25 cellular contexts compared by ENCODE assay signal in the genomic region with DNA sequence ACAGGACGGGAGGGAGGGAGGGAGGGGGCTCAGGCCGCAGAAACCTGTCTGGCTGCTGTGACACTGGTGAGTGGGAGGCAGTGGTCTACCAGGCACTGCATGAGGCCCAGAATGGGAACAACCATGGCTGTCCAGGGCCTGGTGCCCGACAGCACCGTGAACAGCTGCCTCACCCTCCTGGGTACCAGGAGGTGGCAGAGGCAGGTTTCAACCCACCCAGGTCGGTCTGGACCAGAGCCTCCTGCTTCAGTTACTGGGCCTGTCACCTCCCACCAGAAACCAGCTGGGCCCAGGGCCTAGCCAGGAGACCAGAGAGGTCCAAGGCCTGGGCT.
DNase-seq lines count a peak whose midpoint lies in the region; ATAC-seq, FAIRE-seq and TF ChIP-seq lines count a peak whose summit lies in the region.
"Had no signal": no experiment of that assay in that cellular context is flagged by ENCODE, and none has a peak within 500 bp of the region (broad histone marks: within the 10 kb centered on the region; RNA-seq: fewer than 3 reads in every experiment).

No MANE protein-coding gene starts in this region.

- peak overlapping the region; percentile 83 for H3K27ac ChIP-seq in cardiac muscle cell
- peak overlapping the region in 3 of 4 donors; percentile 29 to 61 (median 57) for H3K27ac ChIP-seq in body of pancreas
- H3K27ac ChIP-seq in kidney (ENCODE audit: low read depth in 2 of 2, low read length in 2 of 2) = peak overlapping the region; percentile 28 to 32
- peak overlapping the region; percentile 99 for H3K27ac ChIP-seq in temporal lobe (ENCODE audit: low read depth, low read length)
- no peak overlapping the region; a peak in 1 of 4 replicates for H3K27ac ChIP-seq in SK-N-SH (ENCODE audit: low read depth in 2 of 2, low read length in 1 of 2)
- H3K27ac ChIP-seq: foreskin keratinocyte, upper lobe of right lung had no signal

- no peaks in the 10 kb centered on the region for H3K36me3 ChIP-seq in cardiac muscle cell
- H3K36me3 ChIP-seq in body of pancreas (replicated peaks in 1 of 2; ENCODE audit: insufficient read depth in 1 of 2, low read depth in 2 of 2) = no peaks in the 10 kb centered on the region
- no peaks in the 10 kb centered on the region for H3K36me3 ChIP-seq in kidney (ENCODE audit: control insufficient read depth in 1 of 2, insufficient read depth in 2 of 2, low read length in 2 of 2)
- H3K36me3 ChIP-seq in SK-N-SH (replicated peaks in 1 of 2; ENCODE audit: control insufficient read depth in 1 of 2, insufficient read depth in 2 of 2, low read length in 1 of 2) = no peaks in the 10 kb centered on the region
- H3K36me3 ChIP-seq: upper lobe of right lung had no signal

- DNase-seq in cardiac muscle cell (ENCODE audit: low read depth in 1 of 2, low spot score in 1 of 2) (no peak), Right ventricle myocardium inferior (ENCODE audit: missing footprints) (no peak), body of pancreas (no peak), kidney (no peak), SK-N-SH (no peak)
- DNase-seq: activated CD8-positive, alpha-beta T cell treated with anti-CD3 and anti-CD28 coated beads for 36 hours; activated naive CD4-positive, alpha-beta T cell treated with anti-CD3 and anti-CD28 coated beads for 36 hours; activated T-cell treated with anti-CD3 and anti-CD28 coated beads, Interleukin-2, amount 50 U/mL, for 1 hour; aorta; cortex of kidney; foreskin keratinocyte; GOT3; Kasumi-1; left colon; NCI-H1092; NCI-H2081 treated with DMSO at 0.1 percent for 48 hours; NCI-H510A; SHP77 treated with DMSO at 0.1 percent for 48 hours; stimulated activated naive CD4-positive, alpha-beta T cell treated with Interleukin-2 at 50 U/mL for 16 hours; T-helper 17 cell; upper lobe of right lung had no signal

- H3K4me2 ChIP-seq in SK-N-SH = no peak overlapping the region

- TF ChIP-seq POLR2A in body of pancreas (IDR thresholded peaks at IDR 0.05) = no peak

- H3K4me1 ChIP-seq in cardiac muscle cell (ENCODE audit: low read depth) (peaks cover 56% of the 10 kb centered on the region), body of pancreas (peaks cover 46% of the 10 kb centered on the region), kidney (ENCODE audit: control insufficient read depth in 1 of 2, insufficient read depth in 1 of 2, low read depth in 1 of 2, low read length in 2 of 2) (peaks cover 11 to 47% of the 10 kb centered on the region in 2 donors), SK-N-SH (ENCODE audit: control insufficient read depth in 1 of 2, insufficient read depth in 2 of 2, low read depth in 1 of 2, low read length in 1 of 2) (peaks cover 8 to 63% of the 10 kb centered on the region in 2 experiments; a peak in 3 of 4 replicates)

- no peaks in the 10 kb centered on the region for H3K9me2 ChIP-seq in SK-N-SH

- 86 to 89% methylated on average over 2 to 5 of the region's 5 CpGs for WGBS in body of pancreas, 2 donors
- WGBS in SK-N-SH (ENCODE audit: low lambda C conversion rate) = 100% methylated on average over 2 of the region's 5 CpGs

- CTCF ChIA-PET in SK-N-SH (lab: Yijun Ruan, JAX) = interaction anchor here (1.1 to 2.8 kb wide), 9 partner anchors 8 to 89 kb away, joined by 3 to 10 read pairs (median 7); no protein-coding TSS in a partner anchor

- H2AFZ ChIP-seq in SK-N-SH (ENCODE audit: low read depth) = no peak overlapping the region

- no peak for ATAC-seq in Right ventricle myocardium inferior
- ATAC-seq in body of pancreas = no peak
- no peak for ATAC-seq in HG02588 (IDR thresholded peaks at IDR 0.05; ENCODE audit: unreplicated experiment)
- no peak for ATAC-seq in GM21619 (IDR thresholded peaks at IDR 0.05; ENCODE audit: unreplicated experiment)
- ATAC-seq: activated CD8-positive, alpha-beta T cell treated with anti-CD3 and anti-CD28 coated beads for 36 hours; left colon; T-helper 17 cell; upper lobe of right lung; WTC11 had no signal

- H3K9ac ChIP-seq in kidney (ENCODE audit: low read length in 2 of 2) = no peak overlapping the region
- no peak overlapping the region for H3K9ac ChIP-seq in SK-N-SH

- TF ChIP-seq CTCF in cardiac muscle cell (IDR thresholded peaks at IDR 0.05; ENCODE audit: low read depth, low read length) = no peak
- TF ChIP-seq CTCF in body of pancreas (IDR thresholded peaks at IDR 0.05) = no peak
- TF ChIP-seq CTCF in kidney (IDR thresholded peaks at IDR 0.05; ENCODE audit: borderline replicate concordance, extremely low read depth, insufficient read depth) = no peak
- no peak for TF ChIP-seq CTCF in SK-N-SH (IDR thresholded peaks at IDR 0.05)

- no peaks in the 10 kb centered on the region for H3K27me3 ChIP-seq in cardiac muscle cell
- H3K27me3 ChIP-seq in body of pancreas = no peaks in the 10 kb centered on the region
- no peaks in the 10 kb centered on the region for H3K27me3 ChIP-seq in SK-N-SH (ENCODE audit: insufficient read depth)
- H3K27me3 ChIP-seq: foreskin keratinocyte, upper lobe of right lung had no signal

- FAIRE-seq in kidney (lab: Jason Lieb, UNC) = no peak

- H3K79me2 ChIP-seq in SK-N-SH (ENCODE audit: insufficient read depth) = no peaks in the 10 kb centered on the region

- intact Hi-C loops in Right ventricle myocardium inferior (cut with DNase I) = loop anchor here (5.0 kb wide), 1 partner anchor 63 kb away; no protein-coding TSS in a partner anchor
- intact Hi-C loops in body of pancreas (cut with DNase I) = no loop called here
- intact Hi-C loops in kidney (cut with DNase I) = no loop called here

- TF ChIP-seq RAD21 in SK-N-SH (IDR thresholded peaks at IDR 0.05; ENCODE audit: low read length) = no peak

- no peaks in the 10 kb centered on the region for H3F3A ChIP-seq in SK-N-SH (replicated peaks; ENCODE audit: insufficient read depth)

- H3K9me3 ChIP-seq in cardiac muscle cell (ENCODE audit: low read depth) (no peaks in the 10 kb centered on the region), body of pancreas (no peaks in the 10 kb centered on the region), kidney (ENCODE audit: control insufficient read depth in 1 of 2, low read length in 2 of 2) (no peaks in the 10 kb centered on the region), SK-N-SH (no peaks in the 10 kb centered on the region)
- H3K9me3 ChIP-seq: upper lobe of right lung had no signal

- POLR2A ChIA-PET in SK-N-SH (lab: Yijun Ruan, JAX) = no interaction called here

- H3K4me3 ChIP-seq in cardiac muscle cell = no peak overlapping the region
- H3K4me3 ChIP-seq in body of pancreas = no peak overlapping the region
- H3K4me3 ChIP-seq in kidney (ENCODE audit: low read length in 2 of 2) = no peak overlapping the region
- no peak overlapping the region for H3K4me3 ChIP-seq in SK-N-SH (ENCODE audit: low read depth in 2 of 2, low read length in 1 of 2)
- H3K4me3 ChIP-seq: upper lobe of right lung had no signal

- TF ChIP-seq EP300 in SK-N-SH (IDR thresholded peaks at IDR 0.05; ENCODE audit: borderline replicate concordance in 1 of 2, low read depth in 1 of 2, low read length in 1 of 2) = no peak

- H4K20me1 ChIP-seq in SK-N-SH (ENCODE audit: insufficient read depth) = 0 out of 2 replicates have a peak, but pooled peaks cover 5% of the 10 kb centered on the region

TF ChIP-seq in SK-N-SH, 30 proteins besides CTCF, POLR2A, EP300 and RAD21:
- TF ChIP-seq EZH2phosphoT487 (IDR thresholded peaks at IDR 0.05; ENCODE audit: borderline replicate concordance, low read depth) (no peak), TEAD4 (IDR thresholded peaks at IDR 0.05; ENCODE audit: borderline replicate concordance, insufficient read depth) (no peak), ELF1 (IDR thresholded peaks at IDR 0.05) (no peak)
- TF ChIP-seq, protein P1, sequence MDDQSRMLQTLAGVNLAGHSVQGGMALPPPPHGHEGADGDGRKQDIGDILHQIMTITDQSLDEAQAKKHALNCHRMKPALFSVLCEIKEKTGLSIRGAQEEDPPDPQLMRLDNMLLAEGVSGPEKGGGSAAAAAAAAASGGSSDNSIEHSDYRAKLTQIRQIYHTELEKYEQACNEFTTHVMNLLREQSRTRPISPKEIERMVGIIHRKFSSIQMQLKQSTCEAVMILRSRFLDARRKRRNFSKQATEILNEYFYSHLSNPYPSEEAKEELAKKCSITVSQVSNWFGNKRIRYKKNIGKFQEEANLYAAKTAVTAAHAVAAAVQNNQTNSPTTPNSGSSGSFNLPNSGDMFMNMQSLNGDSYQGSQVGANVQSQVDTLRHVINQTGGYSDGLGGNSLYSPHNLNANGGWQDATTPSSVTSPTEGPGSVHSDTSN (IDR thresholded peaks at IDR 0.05) = no peak

Comparison
In these comparisons a context has a peak if more than half of its experiments do, and no peak if none do; other contexts are left out.
1. H3K27ac ChIP-seq: peak in cardiac muscle cell (single experiment), body of pancreas (3 of 4), kidney (2 of 2) and temporal lobe (single experiment); none in SK-N-SH (0 of 2).